ENCODE assay signal across 1 cellular context in genomic region chr1:145957443-145958319, GRCh38.
TF ChIP-seq lines count a peak whose summit lies in the region.

TSS of gene LIX1L (minus strand) at chr1:145958017. CDS start at chr1:145957927, 90 bp downstream.

TF ChIP-seq in HepG2, 621 proteins besides CTCF, POLR2A, EP300 and RAD21 (continued from another document):
- no peak for TF ChIP-seq ZHX2 (IDR thresholded peaks at IDR 0.05; ENCODE audit: low read depth)
- no peak for TF ChIP-seq ZHX2 (CRISPR knock-in tag; IDR thresholded peaks at IDR 0.05; ENCODE audit: borderline replicate concordance)
- TF ChIP-seq ZNF160 (CRISPR knock-in tag; IDR thresholded peaks at IDR 0.05), result no peak; the same call in 1 of the 2 replicates
- no peak for TF ChIP-seq ZNF18 (CRISPR knock-in tag; IDR thresholded peaks at IDR 0.05; ENCODE audit: insufficient replicate concordance)
- no peak for TF ChIP-seq NCOA5 (CRISPR knock-in tag; IDR thresholded peaks at IDR 0.05)
- TF ChIP-seq TRIM24 (CRISPR knock-in tag; IDR thresholded peaks at IDR 0.05), result no peak
- no peak for TF ChIP-seq NR1H2 (CRISPR knock-in tag; IDR thresholded peaks at IDR 0.05; ENCODE audit: borderline replicate concordance, low read depth)
- TF ChIP-seq NFATC3 (CRISPR knock-in tag; IDR thresholded peaks at IDR 0.05), result no peak
- peak; percentile 43; the same call in 1 of the 2 replicates for TF ChIP-seq HNF1B (CRISPR knock-in tag; IDR thresholded peaks at IDR 0.05)
- TF ChIP-seq HCFC1 (IDR thresholded peaks at IDR 0.05; ENCODE audit: low read depth, low read length), result no peak
- no peak for TF ChIP-seq SPEN (CRISPR knock-in tag; IDR thresholded peaks at IDR 0.05; ENCODE audit: low read depth)
- TF ChIP-seq KMT2A (CRISPR knock-in tag; IDR thresholded peaks at IDR 0.05), result peak; percentile 86
- peak; percentile 28; the same call in 1 of the 2 replicates for TF ChIP-seq ZSCAN9 (CRISPR knock-in tag; IDR thresholded peaks at IDR 0.05; ENCODE audit: borderline replicate concordance)
- TF ChIP-seq ZBTB25 (CRISPR knock-in tag; IDR thresholded peaks at IDR 0.05), result no peak
- TF ChIP-seq ZFP41 (CRISPR knock-in tag; IDR thresholded peaks at IDR 0.05; ENCODE audit: borderline replicate concordance), result no peak
- TF ChIP-seq TARDBP (CRISPR knock-in tag; IDR thresholded peaks at IDR 0.05), result peak; percentile 57
- TF ChIP-seq ZNF792 (CRISPR knock-in tag; IDR thresholded peaks at IDR 0.05), result peak; percentile 49; the same call in 1 of the 2 replicates
- no peak for TF ChIP-seq KLF9 (CRISPR knock-in tag; IDR thresholded peaks at IDR 0.05; ENCODE audit: low read depth)
